ENCODE assay signal across 8 cellular contexts in genomic region chr15:78315686-78316085, GRCh38. TPM values are rescaled to one million over a fixed set of nuclear protein-coding genes. Genes with fewer than 3 reads are reported as not detected.
DNase-seq lines count a peak whose midpoint lies in the region; ATAC-seq and TF ChIP-seq lines count a peak whose summit lies in the region.

No MANE protein-coding gene starts in this region.

- no peak overlapping the region for H2AFZ ChIP-seq in trophoblast cell (ENCODE audit: insufficient read depth, low read length, poor library complexity)

- H3K4me2 ChIP-seq in trophoblast cell (ENCODE audit: low read length), result no peak overlapping the region

- no peak overlapping the region for H4K8ac ChIP-seq in trophoblast cell (ENCODE audit: low read depth, low read length)

- no peaks in the 10 kb centered on the region for H3K4me1 Mint-ChIP-seq in activated CD8-positive, alpha-beta memory T cell treated with anti-CD3 and anti-CD28 coated beads, Interleukin-2, amount 10 ng/mL, durations not matched to agents 7 days and 5 days

- CTCF ChIA-PET in activated CD8-positive, alpha-beta memory T cell treated with anti-CD3 and anti-CD28 coated beads, Interleukin-2, amount 10 ng/mL, durations not matched to agents 7 days and 5 days (lab: Charles Lee), result no interaction called here

- no peak overlapping the region for H3K4ac ChIP-seq in trophoblast cell (ENCODE audit: low read depth, low read length)

- H3K9me3 ChIP-seq in trophoblast cell (ENCODE audit: insufficient read depth, low read depth, low read length), result no peaks in the 10 kb centered on the region

- H3K79me2 ChIP-seq in trophoblast cell (ENCODE audit: control insufficient read depth, insufficient read depth, low read length, poor library complexity), result no peaks in the 10 kb centered on the region

- no peak overlapping the region for H3K23ac ChIP-seq in trophoblast cell (ENCODE audit: low read length)

- ATAC-seq in activated CD8-positive, alpha-beta memory T cell treated with anti-CD3 and anti-CD28 coated beads, Interleukin-2, amount 10 ng/mL, durations not matched to agents 7 days and 5 days, result peak; percentile 42
- ATAC-seq in HG03025 (IDR thresholded peaks at IDR 0.05; ENCODE audit: low FRiP score, unreplicated experiment) (no peak), GM21360 (IDR thresholded peaks at IDR 0.05; ENCODE audit: unreplicated experiment) (no peak)

- no peak overlapping the region for H3K18ac ChIP-seq in trophoblast cell (ENCODE audit: low read length)

- no peaks in the 10 kb centered on the region for H3K36me3 ChIP-seq in trophoblast cell (ENCODE audit: control insufficient read depth in 1 of 2, insufficient read depth in 2 of 2, low read length in 2 of 2)

- H2BK120ac ChIP-seq in trophoblast cell (ENCODE audit: insufficient read depth, low read length, poor library complexity), result no peak overlapping the region

- H3K79me1 ChIP-seq in trophoblast cell (ENCODE audit: low read length), result no peaks in the 10 kb centered on the region

- no peak overlapping the region for H2BK5ac ChIP-seq in trophoblast cell (ENCODE audit: low read depth, low read length, poor library complexity)

- peak overlapping the region; percentile 85 for H3K27ac ChIP-seq in substantia nigra (ENCODE audit: low read depth, low read length, poor library complexity, severe bottlenecking)
- H3K27ac ChIP-seq in trophoblast cell (ENCODE audit: low read depth, low read length), result no peak overlapping the region

- no peak overlapping the region for H2BK12ac ChIP-seq in trophoblast cell (ENCODE audit: low read length)

- H3K4me3 ChIP-seq in epithelial cell of proximal tubule (ENCODE audit: low read depth, low read length) (no peak overlapping the region), trophoblast cell (ENCODE audit: low read depth, low read length) (no peak overlapping the region)

- H3K36me3 Mint-ChIP-seq in activated CD8-positive, alpha-beta memory T cell treated with anti-CD3 and anti-CD28 coated beads, Interleukin-2, amount 10 ng/mL, durations not matched to agents 7 days and 5 days, result no peaks in the 10 kb centered on the region

- TF ChIP-seq CTCF in epithelial cell of proximal tubule (conservative IDR thresholded peaks at IDR 0.05; ENCODE audit: low read depth, low read length), result peak; percentile 48

- H3K9me3 Mint-ChIP-seq in activated CD8-positive, alpha-beta memory T cell treated with anti-CD3 and anti-CD28 coated beads, Interleukin-2, amount 10 ng/mL, durations not matched to agents 7 days and 5 days (ENCODE audit: low read depth), result no peaks in the 10 kb centered on the region

- H4K12ac ChIP-seq in trophoblast cell (ENCODE audit: low read depth, low read length), result no peak overlapping the region

- no peak overlapping the region for H3K14ac ChIP-seq in trophoblast cell (ENCODE audit: low read length)

- H3K9ac ChIP-seq in trophoblast cell (ENCODE audit: low read length), result no peak overlapping the region

- DNase-seq in activated CD8-positive, alpha-beta memory T cell treated with anti-CD3 and anti-CD28 coated beads, Interleukin-2, amount 10 ng/mL, durations not matched to agents 7 days and 5 days, result no peak
- no peak for DNase-seq in activated CD8-positive, alpha-beta memory T cell treated with anti-CD3 and anti-CD28 coated beads for 24 hours
- DNase-seq in NOMO-1 treated with DMSO at 0.1 percent for 48 hours (lab: John Stamatoyannopoulos, UW; ENCODE audit: unreplicated experiment) (peak; percentile 24), epithelial cell of proximal tubule (ENCODE audit: low read depth) (no peak), substantia nigra (lab: John Stamatoyannopoulos, UW) (peak in 8 of 49 donors; percentile 5 to 54 (median 24)), trophoblast cell (no peak)

- no peaks in the 10 kb centered on the region for H3K4me1 ChIP-seq in trophoblast cell (ENCODE audit: control insufficient read depth in 1 of 2, insufficient read depth in 2 of 2, low read length in 2 of 2)

- no peaks in the 10 kb centered on the region for H3K27me3 Mint-ChIP-seq in activated CD8-positive, alpha-beta memory T cell treated with anti-CD3 and anti-CD28 coated beads, Interleukin-2, amount 10 ng/mL, durations not matched to agents 7 days and 5 days

- H4K91ac ChIP-seq in trophoblast cell (ENCODE audit: low read depth, low read length), result no peak overlapping the region

- H2AK5ac ChIP-seq in trophoblast cell (ENCODE audit: low read length), result no peak overlapping the region

- H3K27me3 ChIP-seq in trophoblast cell (ENCODE audit: insufficient read depth, low read length), result no peaks in the 10 kb centered on the region

- H3K27ac Mint-ChIP-seq in activated CD8-positive, alpha-beta memory T cell treated with anti-CD3 and anti-CD28 coated beads, Interleukin-2, amount 10 ng/mL, durations not matched to agents 7 days and 5 days, result no peak overlapping the region

- no CpG with 5 or more reads among the region's 4 CpGs for WGBS in trophoblast cell (ENCODE audit: extremely low coverage, insufficient coverage, insufficient read length)

- no peak overlapping the region for H3K4me3 Mint-ChIP-seq in activated CD8-positive, alpha-beta memory T cell treated with anti-CD3 and anti-CD28 coated beads, Interleukin-2, amount 10 ng/mL, durations not matched to agents 7 days and 5 days

RNA-seq across cellular contexts. Expression of gene SKIC8, which starts 16.3 kb away (rescaled TPM):
- total RNA-seq in activated CD8-positive, alpha-beta memory T cell treated with anti-CD3 and anti-CD28 coated beads, Interleukin-2, amount 10 ng/mL, durations not matched to agents 7 days and 5 days, result 10 to 100 TPM; 40.5 to 48.1 TPM
- total RNA-seq in epithelial cell of proximal tubule, result 62.7 and 79.1 TPM in 2 replicates
- polyA plus RNA-seq in trophoblast cell (2013), result 25.9 and 26.7 TPM in 2 replicates

RNA-seq across cellular contexts. Expression of gene CRABP1, which starts 24.5 kb away (rescaled TPM):
- not detected for total RNA-seq in activated CD8-positive, alpha-beta memory T cell treated with anti-CD3 and anti-CD28 coated beads, Interleukin-2, amount 10 ng/mL, durations not matched to agents 7 days and 5 days
- not detected in 2 replicates for total RNA-seq in epithelial cell of proximal tubule
- 1.1 and 1.2 TPM in 2 replicates for polyA plus RNA-seq in trophoblast cell (2013)

RNA-seq across cellular contexts. Expression of gene DNAJA4, which starts 51.3 kb away (rescaled TPM):
- 10 to 100 TPM; 34.0 to 35.8 TPM for total RNA-seq in activated CD8-positive, alpha-beta memory T cell treated with anti-CD3 and anti-CD28 coated beads, Interleukin-2, amount 10 ng/mL, durations not matched to agents 7 days and 5 days
- total RNA-seq in epithelial cell of proximal tubule, result 10.2 and 11.1 TPM in 2 replicates
- 0.08 TPM in 2 replicates for polyA plus RNA-seq in trophoblast cell (2013)
